ENCODE assay signal across 16 cellular contexts in the genomic region with DNA sequence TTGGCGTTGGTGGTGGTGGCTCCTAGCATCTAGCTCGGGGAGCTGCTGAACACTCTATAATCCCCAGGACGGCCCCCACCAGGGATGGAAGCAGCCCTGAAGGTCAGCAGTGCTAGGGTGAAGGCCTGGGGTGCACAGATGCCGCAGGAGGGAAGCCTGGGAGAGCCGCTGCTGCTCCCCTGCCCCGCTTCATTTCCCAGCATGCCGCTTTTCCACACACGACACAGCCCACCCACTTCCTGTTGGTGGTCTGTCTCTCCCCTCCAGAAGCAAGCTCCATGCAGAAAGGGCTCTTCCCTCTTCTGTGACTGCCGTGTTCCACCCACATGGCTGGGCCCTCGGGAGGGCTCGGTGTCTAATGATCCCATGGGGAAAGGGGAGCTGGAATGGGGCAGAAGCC. TPM values are rescaled to one million over a fixed set of nuclear protein-coding genes. Genes with fewer than 3 reads are reported as not detected.
DNase-seq lines count a peak whose midpoint lies in the region; ATAC-seq and TF ChIP-seq lines count a peak whose summit lies in the region.
"Had no signal": no experiment of that assay in that cellular context is flagged by ENCODE, and none has a peak within 500 bp of the region (broad histone marks: within the 10 kb centered on the region; RNA-seq: fewer than 3 reads in every experiment).

No MANE protein-coding gene starts in this region.

- no peak overlapping the region for H2AK5ac ChIP-seq in H9 (ENCODE audit: insufficient read length, low read length)
- no peak overlapping the region for H2AK5ac ChIP-seq in neuronal stem cell (ENCODE audit: low read depth, low read length)

- POLR2A ChIA-PET in WTC11 (lab: Charles Lee), result no interaction called here
- POLR2A ChIA-PET in CD8-positive, alpha-beta T cell (lab: Charles Lee), result no interaction called here

- H3K4me3 Mint-ChIP-seq in H9 (no peak overlapping the region), WTC11 (no peak overlapping the region)
- no peak overlapping the region for H3K4me3 Mint-ChIP-seq in CD8-positive, alpha-beta T cell
- H3K4me3 Mint-ChIP-seq: CD4-positive, CD25-positive, alpha-beta regulatory T cell had no signal

- no peak overlapping the region for H4K8ac ChIP-seq in H9 (replicated peaks; ENCODE audit: insufficient read length, low read depth, low read length)
- H4K8ac ChIP-seq in neuronal stem cell (ENCODE audit: low read depth, low read length), result no peak overlapping the region

- H3K18ac ChIP-seq in H9 (ENCODE audit: insufficient read length, low read depth, low read length) (no peak overlapping the region), neuronal stem cell (ENCODE audit: low read length) (no peak overlapping the region)

- H3K4ac ChIP-seq in H9 (ENCODE audit: low read depth, low read length), result no peak overlapping the region
- no peak overlapping the region for H3K4ac ChIP-seq in neuronal stem cell (ENCODE audit: low read length)

- H3K14ac ChIP-seq in H9 (ENCODE audit: insufficient read depth, low read length) (no peak overlapping the region), neuronal stem cell (ENCODE audit: low read length) (no peak overlapping the region)

- H3K36me3 Mint-ChIP-seq in H9 (ENCODE audit: insufficient read depth in 1 of 3, low read depth in 3 of 3) (peaks cover 23 to 32% (median 29%) of the 10 kb centered on the region in 3 experiments), WTC11 (peaks cover 25% of the 10 kb centered on the region)
- peaks cover 4% of the 10 kb centered on the region for H3K36me3 Mint-ChIP-seq in CD8-positive, alpha-beta T cell

- no peak overlapping the region for H3K56ac ChIP-seq in H9 (ENCODE audit: insufficient read length, low read depth, low read length)

- peaks cover under 1 to 3% of the 10 kb centered on the region in 2 experiments; a peak in 3 of 5 replicates for H3K9me3 Mint-ChIP-seq in H9
- peaks cover 4% of the 10 kb centered on the region for H3K9me3 Mint-ChIP-seq in WTC11
- peaks cover under 1% of the 10 kb centered on the region for H3K9me3 Mint-ChIP-seq in CD8-positive, alpha-beta T cell
- H3K9me3 Mint-ChIP-seq: CD4-positive, CD25-positive, alpha-beta regulatory T cell had no signal

- H3K27ac Mint-ChIP-seq in H9, result peak overlapping the region in 2 of 3 experiments; percentile 68 to 88; a peak in 4 of 7 replicates
- peak overlapping the region; percentile 60 for H3K27ac Mint-ChIP-seq in WTC11
- H3K27ac Mint-ChIP-seq in CD8-positive, alpha-beta T cell, result no peak overlapping the region
- H3K27ac Mint-ChIP-seq: CD4-positive, CD25-positive, alpha-beta regulatory T cell had no signal

- H3K27me3 ChIP-seq in BLaER1 (no peaks in the 10 kb centered on the region), H9 (ENCODE audit: insufficient read depth, low read length) (no peaks in the 10 kb centered on the region), neuronal stem cell (ENCODE audit: control insufficient read depth in 3 of 3, insufficient read depth in 3 of 3, low read depth in 1 of 3, low read length in 3 of 3) (peaks cover 0 to 6% (median 0%) of the 10 kb centered on the region in 3 experiments)
- H3K27me3 ChIP-seq in CD8-positive, alpha-beta T cell (ENCODE audit: insufficient read depth, low read length), result no peaks in the 10 kb centered on the region

- no peak for DNase-seq in H9
- DNase-seq in WTC11 (ENCODE audit: low spot score), result no peak
- no peak for DNase-seq in neuronal stem cell (ENCODE audit: low spot score)
- DNase-seq in activated effector memory CD4-positive, alpha-beta T cell treated with Interleukin-2 at 50 U/mL for 16 hours, result no peak
- no peak for DNase-seq in CD8-positive, alpha-beta T cell
- DNase-seq: 8988T; C1 segment of cervical spinal cord; Caco-2; CD4-positive, CD25-positive, alpha-beta regulatory T cell; GDM1; GOT3 had no signal

- H4K91ac ChIP-seq in H9 (ENCODE audit: insufficient read length, low read depth, low read length) (no peak overlapping the region), neuronal stem cell (ENCODE audit: low read depth, low read length, poor library complexity) (no peak overlapping the region)

- no peaks in the 10 kb centered on the region for H3K23me2 ChIP-seq in H9 (ENCODE audit: insufficient read length, low read depth, low read length, poor library complexity, severe bottlenecking)

- H3K23ac ChIP-seq in H9 (ENCODE audit: insufficient read length, low read depth, low read length) (no peak overlapping the region), neuronal stem cell (ENCODE audit: low read depth, low read length, poor library complexity) (no peak overlapping the region)

- H2BK12ac ChIP-seq in H9 (ENCODE audit: insufficient read length, low read depth, low read length) (no peak overlapping the region), neuronal stem cell (ENCODE audit: low read length) (no peak overlapping the region)

- H3K4me1 Mint-ChIP-seq in H9 (peaks cover 2 to 11% of the 10 kb centered on the region in 2 experiments; a peak in 3 of 4 replicates), WTC11 (peaks cover 6% of the 10 kb centered on the region)
- H3K4me1 Mint-ChIP-seq in CD8-positive, alpha-beta T cell (ENCODE audit: low read depth), result peaks cover 12% of the 10 kb centered on the region
- H3K4me1 Mint-ChIP-seq: CD4-positive, CD25-positive, alpha-beta regulatory T cell had no signal

- intact Hi-C loops in CD8-positive, alpha-beta T cell (cut with DNase I, micrococcal nuclease), result no loop called here

- no peak overlapping the region for H2BK120ac ChIP-seq in H9 (ENCODE audit: low read depth, low read length, poor library complexity, severe bottlenecking)
- no peak overlapping the region for H2BK120ac ChIP-seq in neuronal stem cell (ENCODE audit: low read depth, low read length)

- peak overlapping the region; percentile 52; the same call in 1 of the 2 replicates for H3K27ac ChIP-seq in BLaER1
- H3K27ac ChIP-seq in H9 (ENCODE audit: insufficient read length, low read depth, low read length), result no peak overlapping the region
- H3K27ac ChIP-seq in neuronal stem cell (replicated peaks; ENCODE audit: low read length), result no peak overlapping the region
- no peak overlapping the region for H3K27ac ChIP-seq in CD8-positive, alpha-beta T cell (ENCODE audit: low read depth, low read length)

- CTCF ChIA-PET in WTC11 (lab: Charles Lee), result interaction anchor here (1.0 kb wide), 1 partner anchor 36 kb away, joined by 4 read pairs; no protein-coding TSS in a partner anchor
- CTCF ChIA-PET in CD8-positive, alpha-beta T cell (lab: Charles Lee), result no interaction called here

- ATAC-seq in WTC11 (no peak), HG02588 (IDR thresholded peaks at IDR 0.05; ENCODE audit: unreplicated experiment) (no peak)
- no peak for ATAC-seq in CD8-positive, alpha-beta T cell
- ATAC-seq: K562 had no signal

- H4K20me1 ChIP-seq in BLaER1 (no peaks in the 10 kb centered on the region), H9 (ENCODE audit: control insufficient read depth, insufficient read depth, insufficient read length) (no peaks in the 10 kb centered on the region)

- no peak overlapping the region for H2BK20ac ChIP-seq in H9 (ENCODE audit: low read depth, low read length, poor library complexity, severe bottlenecking)

- WGBS in H9 (ENCODE audit: extremely low coverage, insufficient read length, low lambda C conversion rate), result no CpG with 5 or more reads among the region's 11 CpGs
- WGBS in neuronal stem cell (ENCODE audit: extremely low coverage in 2 of 2, insufficient read length in 2 of 2, insufficient replicate concordance in 1 of 2), 2 donors, result no CpG with 5 or more reads among the region's 11 CpGs

- no peak for TF ChIP-seq CTCF in H9 (conservative IDR thresholded peaks at IDR 0.05)
- no peak for TF ChIP-seq CTCF in WTC11 (IDR thresholded peaks at IDR 0.05)
- no peak for TF ChIP-seq CTCF in CD8-positive, alpha-beta T cell (IDR thresholded peaks at IDR 0.05)

- H3K79me2 ChIP-seq in H9 (ENCODE audit: insufficient read depth, low read length), result no peaks in the 10 kb centered on the region

- no peaks in the 10 kb centered on the region for H3K36me3 ChIP-seq in BLaER1
- peaks cover 0 to 9% of the 10 kb centered on the region in 2 donors for H3K36me3 ChIP-seq in neuronal stem cell (replicated peaks in 1 of 2; ENCODE audit: control insufficient read depth in 2 of 2, insufficient read depth in 2 of 2, low read length in 2 of 2)
- H3K36me3 ChIP-seq in CD8-positive, alpha-beta T cell (ENCODE audit: insufficient read depth, low read length), result no peaks in the 10 kb centered on the region
- H3K36me3 ChIP-seq: HAP-1 had no signal

- H3K4me3 ChIP-seq in BLaER1, result no peak overlapping the region
- no peak overlapping the region for H3K4me3 ChIP-seq in neuronal stem cell (ENCODE audit: low read length in 2 of 2)
- no peak overlapping the region for H3K4me3 ChIP-seq in CD8-positive, alpha-beta T cell (ENCODE audit: low read depth, low read length)
- H3K4me3 ChIP-seq: HAP-1, K562 had no signal

- H2AFZ ChIP-seq in H9 (ENCODE audit: low read length) (no peak overlapping the region), neuronal stem cell (ENCODE audit: low read length) (peak overlapping the region; percentile 64)

- no peak overlapping the region for H3T11ph ChIP-seq in H9 (ENCODE audit: low read length)

- no peak overlapping the region for H3K9ac ChIP-seq in BLaER1
- no peak overlapping the region for H3K9ac ChIP-seq in H9 (ENCODE audit: extremely low read depth, insufficient read length, low read length)
- no peak overlapping the region for H3K9ac ChIP-seq in neuronal stem cell (ENCODE audit: low read depth, low read length, poor library complexity)

- H3K27me3 Mint-ChIP-seq in H9 (ENCODE audit: low read depth) (peaks cover 13% of the 10 kb centered on the region), WTC11 (ENCODE audit: low read depth) (no peaks in the 10 kb centered on the region; the same call in 1 of the 2 replicates)
- peaks cover 19% of the 10 kb centered on the region for H3K27me3 Mint-ChIP-seq in CD8-positive, alpha-beta T cell (ENCODE audit: low read depth)

- H2BK15ac ChIP-seq in H9 (ENCODE audit: low read depth, low read length) (no peak overlapping the region), neuronal stem cell (ENCODE audit: low read length) (no peak overlapping the region)

- no peak overlapping the region for H4K5ac ChIP-seq in H9 (ENCODE audit: insufficient read length, low read depth, low read length)

- H3K9me3 ChIP-seq in BLaER1 (peaks cover 11% of the 10 kb centered on the region), H9 (ENCODE audit: control insufficient read depth, low read depth, low read length) (no peaks in the 10 kb centered on the region), neuronal stem cell (replicated peaks in 1 of 2; ENCODE audit: control insufficient read depth in 2 of 2, insufficient read depth in 1 of 2, low read depth in 1 of 2, low read length in 2 of 2) (no peaks in the 10 kb centered on the region)
- no peaks in the 10 kb centered on the region for H3K9me3 ChIP-seq in CD8-positive, alpha-beta T cell (ENCODE audit: low read length)

- no peak overlapping the region for H2BK5ac ChIP-seq in H9 (ENCODE audit: insufficient read length, low read length)
- no peak overlapping the region for H2BK5ac ChIP-seq in neuronal stem cell (ENCODE audit: low read length)

- H3K79me1 ChIP-seq in H9 (ENCODE audit: insufficient read depth, low read depth, low read length, poor library complexity, severe bottlenecking) (no peaks in the 10 kb centered on the region), neuronal stem cell (ENCODE audit: low read depth, low read length) (no peaks in the 10 kb centered on the region)

- peak overlapping the region; percentile 63 for H3K4me2 ChIP-seq in BLaER1
- H3K4me2 ChIP-seq in H9 (ENCODE audit: insufficient read depth, insufficient read length, low read length), result no peak overlapping the region
- H3K4me2 ChIP-seq in neuronal stem cell (ENCODE audit: insufficient read depth, low read length, poor library complexity, severe bottlenecking), result no peak overlapping the region

- H3K4me1 ChIP-seq in BLaER1 (peaks cover 53% of the 10 kb centered on the region), H9 (ENCODE audit: insufficient read depth, low read length) (no peaks in the 10 kb centered on the region), neuronal stem cell (ENCODE audit: control insufficient read depth in 2 of 2, insufficient read depth in 1 of 2, low read depth in 1 of 2, low read length in 2 of 2) (peaks cover 0 to 1% of the 10 kb centered on the region in 2 donors)
- H3K4me1 ChIP-seq in CD8-positive, alpha-beta T cell (ENCODE audit: insufficient read depth, low read length), result no peaks in the 10 kb centered on the region
- H3K4me1 ChIP-seq: HAP-1 had no signal

RNA-seq across cellular contexts. Expression of gene GNAS-AS1, which starts 35.3 kb away (rescaled TPM):
- total RNA-seq in H9 (2021) (8.6 and 11.3 TPM in 2 replicates), WTC11 (2021) (12.2 to 13.4 TPM (median 12.8 TPM) in 3 replicates)
- 1.7 TPM for polyA plus RNA-seq in neuronal stem cell (2013, experiment 1 of 2)
- polyA plus RNA-seq in neuronal stem cell (2013, experiment 2 of 2), result 1.9 TPM
- total RNA-seq in CD8-positive, alpha-beta T cell, result under 1 TPM in 1 of 2 experiments, not detected in 1; 0.28 TPM
- total RNA-seq: HT-29 had no signal
- polyA plus RNA-seq: CD4-positive, CD25-positive, alpha-beta regulatory T cell had no signal

RNA-seq across cellular contexts. Expression of gene GNAS, which starts 37.1 kb away (rescaled TPM):
- total RNA-seq in H9 (2021) (918 and 920 TPM in 2 replicates), WTC11 (2021) (868 to 954 TPM (median 912 TPM) in 3 replicates)
- 1,720 TPM for polyA plus RNA-seq in neuronal stem cell (2013, experiment 1 of 2)
- polyA plus RNA-seq in neuronal stem cell (2013, experiment 2 of 2), result 1,692 TPM
- total RNA-seq in CD8-positive, alpha-beta T cell, result 1,000 to 10,000 TPM; 1,064 to 1,097 TPM
